8 cellular contexts compared by ENCODE assay signal in genomic region chr7:55641273-55641691, GRCh38.
A peak's percentile ranks its signal among the peaks of the same experiment; 100 is the strongest.
DNase-seq lines count a peak whose midpoint lies in the region; ATAC-seq, FAIRE-seq and TF ChIP-seq lines count a peak whose summit lies in the region.

No MANE protein-coding gene starts in this region.

- ATAC-seq in GM18505 (IDR thresholded peaks at IDR 0.05; ENCODE audit: unreplicated experiment) = peak; percentile 84
- ATAC-seq in HG02852 (IDR thresholded peaks at IDR 0.05; ENCODE audit: unreplicated experiment) = peak; percentile 84

- no peaks in the 10 kb centered on the region for H3K27me3 ChIP-seq in bronchial epithelial cell (ENCODE audit: control insufficient read depth, insufficient read depth, low read length)

- H3K36me3 ChIP-seq in SK-N-MC (ENCODE audit: insufficient read depth, low read length) = peaks cover 18% of the 10 kb centered on the region
- H3K36me3 ChIP-seq in bronchial epithelial cell (ENCODE audit: control insufficient read depth, insufficient read depth, low read length) = no peaks in the 10 kb centered on the region
- no peaks in the 10 kb centered on the region for H3K36me3 ChIP-seq in kidney (ENCODE audit: control insufficient read depth in 1 of 2, insufficient read depth in 2 of 2, low read length in 2 of 2)

- no peaks in the 10 kb centered on the region for H3K4me1 ChIP-seq in kidney (ENCODE audit: control insufficient read depth in 1 of 2, insufficient read depth in 1 of 2, low read depth in 1 of 2, low read length in 2 of 2)

- intact Hi-C loops in kidney (cut with DNase I) = loop anchor here (10.0 kb wide), 1 partner anchor 354 kb away; no protein-coding TSS in a partner anchor

- TF ChIP-seq POLR2A in GM18505 (IDR thresholded peaks at IDR 0.05; ENCODE audit: borderline replicate concordance, extremely low read depth, insufficient read depth, insufficient read length) = no peak

- no peak overlapping the region for H3K4me3 ChIP-seq in SK-N-MC
- H3K4me3 ChIP-seq in bronchial epithelial cell (ENCODE audit: low read depth, low read length) = no peak overlapping the region
- no peak overlapping the region for H3K4me3 ChIP-seq in kidney (ENCODE audit: low read length in 2 of 2)

- peak overlapping the region; percentile 93 for H3K27ac ChIP-seq in SK-N-MC
- H3K27ac ChIP-seq in kidney (ENCODE audit: low read depth in 2 of 2, low read length in 2 of 2) = no peak overlapping the region

- peaks cover 8% of the 10 kb centered on the region; the same call in 1 of the 2 replicates for H3K9me3 ChIP-seq in SK-N-MC (ENCODE audit: low read depth, low read length)
- H3K9me3 ChIP-seq in kidney (ENCODE audit: control insufficient read depth in 1 of 2, low read length in 2 of 2) = peaks cover 0 to 4% of the 10 kb centered on the region in 2 donors

- FAIRE-seq in bronchial epithelial cell (lab: Jason Lieb, UNC) (peak; percentile 95), kidney (lab: Jason Lieb, UNC) (peak; percentile 94)

- DNase-seq in AML-193 (lab: John Stamatoyannopoulos, UW) = peak; percentile 25 to 40
- DNase-seq in NCI-H1105 treated with DMSO at 0.1 percent for 48 hours (lab: John Stamatoyannopoulos, UW) = peak; percentile 86
- peak; percentile 73 for DNase-seq in SK-N-MC (ENCODE audit: low read depth, low spot score)
- peak; percentile 84 for DNase-seq in bronchial epithelial cell (ENCODE audit: low read depth)
- no peak for DNase-seq in kidney
- peak; percentile 31 for DNase-seq in stimulated activated CD8-positive, alpha-beta memory T cell treated with anti-CD3 and anti-CD28 coated beads, Interleukin-4, amount 100 ng/mL, for 48 hours

- H3K9ac ChIP-seq in SK-N-MC (ENCODE audit: insufficient read length) (peak overlapping the region; percentile 31), kidney (ENCODE audit: low read length in 2 of 2) (no peak overlapping the region)

- TF ChIP-seq CTCF in bronchial epithelial cell (IDR thresholded peaks at IDR 0.05; ENCODE audit: insufficient read depth, low read length, severe bottlenecking) (peak; percentile 60), kidney (IDR thresholded peaks at IDR 0.05; ENCODE audit: borderline replicate concordance, extremely low read depth, insufficient read depth) (peak; percentile 82)
